In genomic region chr22:36475341-36475740, GRCh38 we compare ENCODE assay signal across 25 cellular contexts. TPM values are rescaled to one million over a fixed set of nuclear protein-coding genes. Genes with fewer than 3 reads are reported as not detected.
A peak's percentile ranks its signal among the peaks of the same experiment; 100 is the strongest.
DNase-seq lines count a peak whose midpoint lies in the region; ATAC-seq, FAIRE-seq and TF ChIP-seq lines count a peak whose summit lies in the region.
"Had no signal": no experiment of that assay in that cellular context is flagged by ENCODE, and none has a peak within 500 bp of the region (broad histone marks: within the 10 kb centered on the region; RNA-seq: fewer than 3 reads in every experiment).

No MANE protein-coding gene starts in this region.

- H3K9ac ChIP-seq in GM12878 (ENCODE audit: control insufficient read depth, insufficient read depth, low read length) = no peak overlapping the region
- no peak overlapping the region for H3K9ac ChIP-seq in endodermal cell (ENCODE audit: extremely low read depth, low read length, poor library complexity, severe bottlenecking)

- no peak for ATAC-seq in GM12878
- ATAC-seq: A549 had no signal

- no peaks in the 10 kb centered on the region for H3K27me3 Mint-ChIP-seq in endodermal cell (ENCODE audit: insufficient read depth)
- H3K27me3 Mint-ChIP-seq: CD4-positive, alpha-beta T cell had no signal

- H3K4me3 ChIP-seq in left ventricle myocardium inferior (no peak overlapping the region), right atrium auricular region (no peak overlapping the region), GM12878 (no peak overlapping the region), spleen (no peak overlapping the region), endodermal cell (ENCODE audit: low read length) (no peak overlapping the region)
- H3K4me3 ChIP-seq: A549; BLaER1 treated with 17β-estradiol and CSF1 and Interleukin-3, amounts not matched to agents 10 nM and 100 nM; HAP-1 had no signal

- TSS peak; percentile 19 for BruUV-seq in GM12878 (replicated peaks; lab: Mats Ljungman, UMichigan)

- no peak overlapping the region for H3K4me3 Mint-ChIP-seq in endodermal cell
- H3K4me3 Mint-ChIP-seq: CD4-positive, alpha-beta T cell had no signal

- SMC1A ChIA-PET in GM12878 (lab: Charles Lee; ENCODE audit: uncharacterized antibody, unreplicated experiment) = no interaction called here

- no peak overlapping the region for H2AFZ ChIP-seq in GM12878 (ENCODE audit: control insufficient read depth, low read depth, low read length)

- CTCF ChIA-PET in GM12878 (lab: Yijun Ruan, JAX) = interaction anchor here (2.9 kb wide), 1 partner anchor 174 kb away, joined by 10 read pairs; no protein-coding TSS in a partner anchor

- no peak for DNase-seq in left ventricle myocardium inferior
- DNase-seq in right atrium auricular region (ENCODE audit: low spot score) = no peak
- no peak for DNase-seq in GM12878 (ENCODE audit: low read depth, low spot score)
- no peak for DNase-seq in spleen
- no peak for DNase-seq in GM19238 (ENCODE audit: insufficient read length, low spot score)
- DNase-seq in endodermal cell = no peak
- DNase-seq in NCI-H146 (lab: John Stamatoyannopoulos, UW) = no peak
- DNase-seq: AML-193; CD4-positive, alpha-beta T cell; COR-L47; DMS53; GOT3; KG1; MM.1S; NCI-H1694; NCI-H2029 treated with DMSO at 0.1 percent for 48 hours; NCI-H446 treated with DMSO at 0.1 percent for 48 hours; NCI-H526; NCI-H82; RPMI8226; SHP77 had no signal

- TF ChIP-seq RAD21 in GM12878 (IDR thresholded peaks at IDR 0.05; ENCODE audit: insufficient read depth, low read depth, low read length) = no peak

- TF ChIP-seq CTCF in left ventricle myocardium inferior (IDR thresholded peaks at IDR 0.05; ENCODE audit: borderline replicate concordance) = no peak
- TF ChIP-seq CTCF in right atrium auricular region (IDR thresholded peaks at IDR 0.05) = no peak
- TF ChIP-seq CTCF in GM12878 (IDR thresholded peaks at IDR 0.05 in 2 of 3, conservative IDR thresholded peaks at IDR 0.05 in 1 of 3; ENCODE audit: control insufficient read depth in 2 of 3, extremely low read depth in 1 of 3, insufficient read depth in 1 of 3, low read depth in 3 of 3, low read length in 3 of 3) = no peak
- no peak for TF ChIP-seq CTCF in spleen (IDR thresholded peaks at IDR 0.05 in 8 of 11, conservative IDR thresholded peaks at IDR 0.05 in 3 of 11)
- TF ChIP-seq CTCF in endodermal cell (conservative IDR thresholded peaks at IDR 0.05) = no peak

- H3K4me1 Mint-ChIP-seq in endodermal cell = no peaks in the 10 kb centered on the region

- H3K36me3 ChIP-seq in left ventricle myocardium inferior (peaks cover 97% of the 10 kb centered on the region), right atrium auricular region (peaks cover 75% of the 10 kb centered on the region), GM12878 (ENCODE audit: control insufficient read depth in 2 of 2, insufficient read depth in 2 of 2, low read length in 1 of 2) (peaks cover 18 to 44% of the 10 kb centered on the region in 2 experiments), spleen (peaks cover 0 to 97% (median 71%) of the 10 kb centered on the region in 6 donors), endodermal cell (ENCODE audit: control insufficient read depth, insufficient read depth, low read length) (peaks cover 41% of the 10 kb centered on the region)

- POLR2A ChIA-PET in GM12878 (lab: Charles Lee) = no interaction called here

- H3K27ac Mint-ChIP-seq in endodermal cell = no peak overlapping the region
- H3K27ac Mint-ChIP-seq: CD4-positive, alpha-beta T cell had no signal

- TF ChIP-seq POLR2A in GM12878 (IDR thresholded peaks at IDR 0.05; ENCODE audit: low read depth, low read length) = no peak
- no peak for TF ChIP-seq POLR2A in spleen (IDR thresholded peaks at IDR 0.05)

- H3K4me2 ChIP-seq in GM12878 (ENCODE audit: control insufficient read depth, insufficient read depth) = no peak overlapping the region
- H3K4me2 ChIP-seq: A549 had no signal

- peaks cover 40% of the 10 kb centered on the region for H3K36me3 Mint-ChIP-seq in endodermal cell (ENCODE audit: low read depth)

- FAIRE-seq in GM12878 (lab: Jason Lieb, UNC) = no peak
- FAIRE-seq: A549, HTR-8/SVneo had no signal

- RAD21 ChIA-PET in GM12878 (lab: Charles Lee; ENCODE audit: unreplicated experiment) = no interaction called here

- H3K27me3 ChIP-seq in left ventricle myocardium inferior (ENCODE audit: low read depth) (no peaks in the 10 kb centered on the region), right atrium auricular region (no peaks in the 10 kb centered on the region), GM12878 (replicated peaks in 1 of 2; ENCODE audit: control insufficient read depth in 2 of 2, insufficient read depth in 2 of 2, low read length in 1 of 2) (no peaks in the 10 kb centered on the region), spleen (replicated peaks in 1 of 7) (no peaks in the 10 kb centered on the region), endodermal cell (ENCODE audit: control insufficient read depth, insufficient read depth, low read length, poor library complexity, severe bottlenecking) (no peaks in the 10 kb centered on the region)
- H3K27me3 ChIP-seq: BLaER1 treated with 17β-estradiol and CSF1 and Interleukin-3, amounts not matched to agents 10 nM and 100 nM had no signal

- no peak for TF ChIP-seq EP300 in GM12878 (IDR thresholded peaks at IDR 0.05; ENCODE audit: borderline replicate concordance in 1 of 2, control insufficient read depth in 1 of 2, low read depth in 2 of 2, low read length in 2 of 2)

- H3K79me2 ChIP-seq in GM12878 (ENCODE audit: control insufficient read depth, insufficient read depth, low read length) = peaks cover 4% of the 10 kb centered on the region

- no peaks in the 10 kb centered on the region for H3K9me3 Mint-ChIP-seq in endodermal cell
- H3K9me3 Mint-ChIP-seq: CD4-positive, alpha-beta T cell had no signal

- H3K27ac ChIP-seq in left ventricle myocardium inferior (replicated peaks) (peak overlapping the region; percentile 65), right atrium auricular region (peak overlapping the region in 1 of 2 donors; percentile 4), GM12878 (ENCODE audit: control insufficient read depth, insufficient read depth) (no peak overlapping the region), spleen (peak overlapping the region in 6 of 8 donors; percentile 35 to 76 (median 58)), endodermal cell (ENCODE audit: low read depth, low read length) (no peak overlapping the region)
- H3K27ac ChIP-seq: A549 had no signal

- H4K20me1 ChIP-seq in GM12878 (ENCODE audit: control insufficient read depth, insufficient read depth) = no peaks in the 10 kb centered on the region

- 94% methylated on average over 6 of the region's 6 CpGs for WGBS in GM12878 (ENCODE audit: insufficient coverage, insufficient replicate concordance, low lambda C conversion rate, missing lambda C conversion rate)
- WGBS in spleen, 5 donors = 94 to 98% (median 95%) methylated on average over 6 of the region's 6 CpGs
- WGBS in endodermal cell (ENCODE audit: insufficient coverage in 1 of 2, insufficient read length in 1 of 2), 2 experiments = 89 to 92% methylated on average over 5 to 6 of the region's 6 CpGs

- intact Hi-C loops in left ventricle myocardium inferior (cut with micrococcal nuclease) = no loop called here
- intact Hi-C loops in GM12878 (cut with micrococcal nuclease; ENCODE audit: unreplicated experiment) = no loop called here
- intact Hi-C loops in spleen (cut with DNase I; ENCODE audit: low total_unique reads) = no loop called here

- in situ Hi-C loops in GM12878 (cut with MboI) = no loop called here

- H3K9me3 ChIP-seq in left ventricle myocardium inferior (replicated peaks) (no peaks in the 10 kb centered on the region), right atrium auricular region (no peaks in the 10 kb centered on the region), GM12878 (replicated peaks; ENCODE audit: control insufficient read depth, insufficient read depth, low read length) (no peaks in the 10 kb centered on the region), spleen (no peaks in the 10 kb centered on the region), endodermal cell (ENCODE audit: control insufficient read depth, low read length) (no peaks in the 10 kb centered on the region)
- H3K9me3 ChIP-seq: A549; BLaER1 treated with 17β-estradiol and CSF1 and Interleukin-3, amounts not matched to agents 10 nM and 100 nM; HAP-1 had no signal

- H3K4me1 ChIP-seq in left ventricle myocardium inferior (peaks cover 27% of the 10 kb centered on the region), right atrium auricular region (peaks cover 0 to 9% of the 10 kb centered on the region in 2 donors), GM12878 (ENCODE audit: control insufficient read depth, insufficient read depth, low read length) (peaks cover 4% of the 10 kb centered on the region), spleen (peaks cover 4 to 86% (median 45%) of the 10 kb centered on the region in 6 donors), endodermal cell (ENCODE audit: control insufficient read depth, insufficient read depth, low read length) (no peaks in the 10 kb centered on the region)
- H3K4me1 ChIP-seq: HAP-1 had no signal

RNA-seq across cellular contexts. Expression of gene TXN2, which starts 6.1 kb away (rescaled TPM):
- total RNA-seq in left ventricle myocardium inferior (113 TPM), right atrium auricular region (10 to 100 TPM; 70.6 to 82.1 TPM), GM12878 (2014; rRNA removed) (81.6 and 96.5 TPM in 2 replicates), GM12878 (2014; rRNA removed; fragmentation: Illumina TruSeq; extraction: Trizol) (70.2 and 70.4 TPM in 2 replicates), GM12878 (2021) (119 and 126 TPM in 2 replicates), spleen (10 to 100 TPM; 52.6 to 87.1 (median 64.6) TPM), endodermal cell (10 to 100 TPM; 52.9 to 53.9 TPM)
- 7.3 and 8.2 TPM in 2 replicates for total RNA-seq in GM12878 (2013; cell fraction: nucleolus; rRNA removed)
- polyA plus RNA-seq in GM12878 (2011; ENCODE audit: low read depth) = 46.7 TPM
- polyA plus RNA-seq in GM12878 (2011; rRNA removed) (176 and 233 TPM in 2 replicates), GM12878 (2014; fragmentation: Illumina TruSeq; extraction: Trizol) (101 and 102 TPM in 2 replicates), GM12878 (2014; fragmentation: Nextera tagmentation; extraction: Ambion mirVana) (100 to 1,000 TPM; 330 to 350 TPM), GM12878 (2014; rRNA removed) (144 and 180 TPM in 2 replicates), GM12878 (2016; fragmentation: Nextera tagmentation; extraction: Ambion mirVana) (100 to 1,000 TPM; 221 to 285 TPM), spleen (100 to 1,000 TPM in 1 of 3 donors, 10 to 100 TPM in 2; 70.5 to 105 (median 90.1) TPM)
- polyA plus RNA-seq in GM12878 (2011; cell fraction: cytosol; rRNA removed) = 244 and 280 TPM in 2 replicates
- polyA plus RNA-seq in GM12878 (2011; cell fraction: nucleus; rRNA removed) = 135 and 140 TPM in 2 replicates
- 139 and 155 TPM in 2 replicates for polyA plus RNA-seq in GM12878 (2012)
- 180 and 183 TPM in 2 replicates for polyA minus RNA-seq in GM12878 (2011; rRNA and poly(A)+ RNA removed)
- 34.3 and 55.5 TPM in 2 replicates for polyA minus RNA-seq in GM12878 (2011; cell fraction: cytosol; rRNA and poly(A)+ RNA removed)
- 20.3 and 27.4 TPM in 2 replicates for polyA minus RNA-seq in GM12878 (2011; cell fraction: nucleus; rRNA and poly(A)+ RNA removed)
- 69.6 TPM for polyA plus RNA-seq in endodermal cell (2013, experiment 1 of 2)
- polyA plus RNA-seq in endodermal cell (2013, experiment 2 of 2) = 65.8 TPM

RNA-seq across cellular contexts. Expression of gene FOXRED2, which starts 31.5 kb away (rescaled TPM):
- 9.8 TPM for total RNA-seq in left ventricle myocardium inferior
- 1 to 10 TPM; 3.7 to 5.7 TPM for total RNA-seq in right atrium auricular region
- 13.5 and 15.1 TPM in 2 replicates for total RNA-seq in GM12878 (2013; cell fraction: nucleolus; rRNA removed)
- 5.1 and 7.3 TPM in 2 replicates for total RNA-seq in GM12878 (2014; rRNA removed)
- total RNA-seq in GM12878 (2014; rRNA removed; fragmentation: Illumina TruSeq; extraction: Trizol) = 3.7 TPM in 2 replicates
- 25.5 and 28.8 TPM in 2 replicates for total RNA-seq in GM12878 (2021)
- polyA plus RNA-seq in GM12878 (2011; ENCODE audit: low read depth) = 3.3 TPM
- 1.1 and 1.8 TPM in 2 replicates for polyA plus RNA-seq in GM12878 (2011; rRNA removed)
- polyA plus RNA-seq in GM12878 (2011; cell fraction: cytosol; rRNA removed) = 2.2 and 3.1 TPM in 2 replicates
- 4.3 and 4.7 TPM in 2 replicates for polyA plus RNA-seq in GM12878 (2011; cell fraction: nucleus; rRNA removed)
- 5.4 TPM in 2 replicates for polyA plus RNA-seq in GM12878 (2012)
- polyA plus RNA-seq in GM12878 (2014; fragmentation: Illumina TruSeq; extraction: Trizol) = 9.6 and 9.8 TPM in 2 replicates
- 1 to 10 TPM; 3.5 to 3.9 TPM for polyA plus RNA-seq in GM12878 (2014; fragmentation: Nextera tagmentation; extraction: Ambion mirVana)
- polyA plus RNA-seq in GM12878 (2014; rRNA removed) = 7.9 and 8.4 TPM in 2 replicates
- 10 to 100 TPM; 20.1 to 24.0 TPM for polyA plus RNA-seq in GM12878 (2016; fragmentation: Nextera tagmentation; extraction: Ambion mirVana)
- 2.6 and 3.9 TPM in 2 replicates for polyA minus RNA-seq in GM12878 (2011; rRNA and poly(A)+ RNA removed)
- 3.0 and 3.9 TPM in 2 replicates for polyA minus RNA-seq in GM12878 (2011; cell fraction: cytosol; rRNA and poly(A)+ RNA removed)
- 2.2 and 3.6 TPM in 2 replicates for polyA minus RNA-seq in GM12878 (2011; cell fraction: nucleus; rRNA and poly(A)+ RNA removed)
- total RNA-seq in spleen = 10 to 100 TPM; 19.4 to 42.0 (median 27.0) TPM
- polyA plus RNA-seq in spleen = 1 to 10 TPM; 1.1 to 3.0 (median 1.5) TPM
- 10 to 100 TPM; 28.3 to 33.3 TPM for total RNA-seq in endodermal cell
- polyA plus RNA-seq in endodermal cell (2013, experiment 1 of 2) = 18.0 TPM
- 17.1 TPM for polyA plus RNA-seq in endodermal cell (2013, experiment 2 of 2)

RNA-seq across cellular contexts. Expression of gene EIF3D, which starts 53.6 kb away (rescaled TPM):
- total RNA-seq in left ventricle myocardium inferior = 75.4 TPM
- total RNA-seq in right atrium auricular region = 100 to 1,000 TPM; 177 to 185 TPM
- 247 and 275 TPM in 2 replicates for total RNA-seq in GM12878 (2013; cell fraction: nucleolus; rRNA removed)
- total RNA-seq in GM12878 (2014; rRNA removed) = 417 and 438 TPM in 2 replicates
- 424 and 435 TPM in 2 replicates for total RNA-seq in GM12878 (2014; rRNA removed; fragmentation: Illumina TruSeq; extraction: Trizol)
- total RNA-seq in GM12878 (2021) = 278 and 300 TPM in 2 replicates
- polyA plus RNA-seq in GM12878 (2011; ENCODE audit: low read depth) = 281 TPM
- polyA plus RNA-seq in GM12878 (2011; rRNA removed) = 460 and 558 TPM in 2 replicates
- polyA plus RNA-seq in GM12878 (2011; cell fraction: cytosol; rRNA removed) = 608 and 749 TPM in 2 replicates
- polyA plus RNA-seq in GM12878 (2011; cell fraction: nucleus; rRNA removed) = 437 and 497 TPM in 2 replicates
- 340 and 341 TPM in 2 replicates for polyA plus RNA-seq in GM12878 (2012)
- polyA plus RNA-seq in GM12878 (2014; fragmentation: Illumina TruSeq; extraction: Trizol) = 488 and 502 TPM in 2 replicates
- polyA plus RNA-seq in GM12878 (2014; fragmentation: Nextera tagmentation; extraction: Ambion mirVana) = 100 to 1,000 TPM; 249 to 445 TPM
- polyA plus RNA-seq in GM12878 (2014; rRNA removed) = 428 and 440 TPM in 2 replicates
- 100 to 1,000 TPM; 240 to 243 TPM for polyA plus RNA-seq in GM12878 (2016; fragmentation: Nextera tagmentation; extraction: Ambion mirVana)
- polyA minus RNA-seq in GM12878 (2011; rRNA and poly(A)+ RNA removed) = 813 and 847 TPM in 2 replicates
- 198 and 219 TPM in 2 replicates for polyA minus RNA-seq in GM12878 (2011; cell fraction: cytosol; rRNA and poly(A)+ RNA removed)
- polyA minus RNA-seq in GM12878 (2011; cell fraction: nucleus; rRNA and poly(A)+ RNA removed) = 136 and 196 TPM in 2 replicates
- total RNA-seq in spleen = 100 to 1,000 TPM; 194 to 428 (median 215) TPM
- 100 to 1,000 TPM; 212 to 282 (median 240) TPM for polyA plus RNA-seq in spleen
- total RNA-seq in endodermal cell = 100 to 1,000 TPM; 157 to 196 TPM
- polyA plus RNA-seq in endodermal cell (2013, experiment 1 of 2) = 158 TPM
- polyA plus RNA-seq in endodermal cell (2013, experiment 2 of 2) = 164 TPM

Comparison
In these comparisons a context has a peak if more than half of its experiments do, and no peak if none do; other contexts are left out.
1. H3K27ac ChIP-seq: peak in left ventricle myocardium inferior (single experiment) and spleen (6 of 8); none in GM12878 (single experiment) and endodermal cell (single experiment).